In the genomic region with DNA sequence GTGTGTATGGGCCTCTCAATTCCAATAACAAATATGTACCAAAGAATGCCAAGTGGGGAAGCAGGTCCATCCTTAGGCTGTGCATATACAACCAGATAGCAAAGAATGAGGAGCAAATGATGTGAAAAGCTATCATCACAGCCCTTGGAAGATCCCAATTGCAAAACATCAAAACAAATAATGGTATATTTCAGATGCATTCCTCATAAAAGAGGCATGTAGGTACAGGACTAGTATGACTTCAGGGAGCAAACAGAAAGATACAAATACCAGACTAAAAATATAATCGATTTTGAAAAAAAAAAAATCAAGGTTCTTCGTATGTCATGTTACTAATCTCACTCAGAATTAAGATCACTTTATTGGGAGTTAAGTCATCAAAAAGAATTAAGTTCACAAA, we compare ENCODE assay signal across 16 cellular contexts. TPM values are rescaled to one million over a fixed set of nuclear protein-coding genes. Genes with fewer than 3 reads are reported as not detected.
A peak's percentile ranks its signal among the peaks of the same experiment; 100 is the strongest.
DNase-seq lines count a peak whose midpoint lies in the region; ATAC-seq and TF ChIP-seq lines count a peak whose summit lies in the region.
"Had no signal": no experiment of that assay in that cellular context is flagged by ENCODE, and none has a peak within 500 bp of the region (broad histone marks: within the 10 kb centered on the region; RNA-seq: fewer than 3 reads in every experiment).

No MANE protein-coding gene starts in this region.

- peaks cover 11% of the 10 kb centered on the region for H3K36me3 Mint-ChIP-seq in activated T-cell treated with anti-CD3 and anti-CD28 coated beads, Interleukin-2, amount 50 U/mL, for 4 hours (ENCODE audit: insufficient read depth)
- H3K36me3 Mint-ChIP-seq in nephron (ENCODE audit: low read depth): peaks cover 25% of the 10 kb centered on the region
- H3K36me3 Mint-ChIP-seq in neural progenitor cell: peaks cover 13% of the 10 kb centered on the region

- H3K4me1 ChIP-seq in MM.1S (ENCODE audit: low read length): peaks cover 40% of the 10 kb centered on the region
- peaks cover 24% of the 10 kb centered on the region for H3K4me1 ChIP-seq in mammary epithelial cell (ENCODE audit: insufficient read depth, low read length)
- H3K4me1 ChIP-seq in neural progenitor cell: no peaks in the 10 kb centered on the region
- H3K4me1 ChIP-seq: pancreas had no signal

- no peak overlapping the region for H2AFZ ChIP-seq in MM.1S (ENCODE audit: low read length)
- peak overlapping the region; percentile 20 for H2AFZ ChIP-seq in mammary epithelial cell (ENCODE audit: low read depth, low read length)
- H2AFZ ChIP-seq in neural progenitor cell (replicated peaks): no peak overlapping the region

- dilution Hi-C loops in mammary epithelial cell (cut with HindIII; ENCODE audit: low sequenced_read_pairs): no loop called here

- H3K79me2 ChIP-seq in MM.1S (ENCODE audit: low read length) (no peaks in the 10 kb centered on the region), mammary epithelial cell (ENCODE audit: insufficient read depth, low read length) (no peaks in the 10 kb centered on the region), neural progenitor cell (ENCODE audit: low read depth) (no peaks in the 10 kb centered on the region)

- H3K9ac ChIP-seq in MM.1S (ENCODE audit: low read length) (no peak overlapping the region), mammary epithelial cell (ENCODE audit: insufficient read depth, low read length) (no peak overlapping the region), neural progenitor cell (no peak overlapping the region)

- no peak for TF ChIP-seq CTCF in MM.1S (IDR thresholded peaks at IDR 0.05; ENCODE audit: low read length)
- TF ChIP-seq CTCF in mammary epithelial cell (conservative IDR thresholded peaks at IDR 0.05 in 1 of 2, IDR thresholded peaks at IDR 0.05 in 1 of 2; ENCODE audit: extremely low read depth in 1 of 2, insufficient read depth in 1 of 2, low read depth in 1 of 2, low read length in 2 of 2): no peak
- no peak for TF ChIP-seq CTCF in nephron (IDR thresholded peaks at IDR 0.05; ENCODE audit: unreplicated experiment in 3 of 3)
- no peak for TF ChIP-seq CTCF in neural progenitor cell (IDR thresholded peaks at IDR 0.05)

- peak overlapping the region; percentile 50; the same call in 1 of the 2 replicates for H3K27ac ChIP-seq in MM.1S (ENCODE audit: low read length)
- H3K27ac ChIP-seq in mammary epithelial cell (ENCODE audit: insufficient read depth, low read depth, low read length): peak overlapping the region; percentile 95
- H3K27ac ChIP-seq in neural progenitor cell: no peak overlapping the region
- H3K27ac ChIP-seq: pancreas had no signal

- CTCF ChIA-PET in mammary epithelial cell (lab: Charles Lee; ENCODE audit: low non-redundant PET): interaction anchor here (0.6 kb wide), 1 partner anchor 58 kb away, joined by 3 read pairs; no protein-coding TSS in a partner anchor

- intact Hi-C loops in mammary epithelial cell (cut with micrococcal nuclease): no loop called here

- 16% methylated on average over 2 of the region's 2 CpGs for WGBS in mammary epithelial cell (ENCODE audit: low coverage, missing lambda C conversion rate)

- no peaks in the 10 kb centered on the region for H3K9me3 Mint-ChIP-seq in activated T-cell treated with anti-CD3 and anti-CD28 coated beads, Interleukin-2, amount 50 U/mL, for 4 hours
- H3K9me3 Mint-ChIP-seq in nephron: no peaks in the 10 kb centered on the region
- H3K9me3 Mint-ChIP-seq in neural progenitor cell: no peaks in the 10 kb centered on the region

- H3K27me3 ChIP-seq in MM.1S (replicated peaks; ENCODE audit: insufficient read depth, low read length) (no peaks in the 10 kb centered on the region), mammary epithelial cell (ENCODE audit: insufficient read depth, low read length) (no peaks in the 10 kb centered on the region), neural progenitor cell (no peaks in the 10 kb centered on the region)
- H3K27me3 ChIP-seq: pancreas had no signal

- H3K27ac Mint-ChIP-seq in nephron (peak overlapping the region; percentile 79 to 92 (median 89)), neural progenitor cell (no peak overlapping the region)

- BruUV-seq in mammary epithelial cell (replicated peaks; lab: Mats Ljungman, UMichigan): TSS peak; percentile 60

- H4K20me1 ChIP-seq in MM.1S (ENCODE audit: insufficient read depth, low read length): no peaks in the 10 kb centered on the region
- H4K20me1 ChIP-seq in mammary epithelial cell (ENCODE audit: insufficient read depth, low read length): no peaks in the 10 kb centered on the region
- H4K20me1 ChIP-seq in neural progenitor cell (ENCODE audit: low read depth): no peaks in the 10 kb centered on the region

- H3K9me3 ChIP-seq in MM.1S (replicated peaks; ENCODE audit: insufficient read depth, low read length) (no peaks in the 10 kb centered on the region), mammary epithelial cell (replicated peaks; ENCODE audit: insufficient read depth, low read length) (no peaks in the 10 kb centered on the region), neural progenitor cell (ENCODE audit: low read depth) (no peaks in the 10 kb centered on the region)
- H3K9me3 ChIP-seq: pancreas had no signal

- H3K36me3 ChIP-seq in MM.1S (replicated peaks; ENCODE audit: insufficient read depth, low read length) (no peaks in the 10 kb centered on the region), mammary epithelial cell (ENCODE audit: insufficient read depth, low read length) (no peaks in the 10 kb centered on the region), neural progenitor cell (no peaks in the 10 kb centered on the region)

- peaks cover 79% of the 10 kb centered on the region for H3K4me1 Mint-ChIP-seq in activated T-cell treated with anti-CD3 and anti-CD28 coated beads, Interleukin-2, amount 50 U/mL, for 4 hours (ENCODE audit: low read depth)
- peaks cover 51% of the 10 kb centered on the region for H3K4me1 Mint-ChIP-seq in nephron
- H3K4me1 Mint-ChIP-seq in neural progenitor cell: peaks cover 28% of the 10 kb centered on the region

- ATAC-seq in activated T-cell treated with anti-CD3 and anti-CD28 coated beads, Interleukin-2, amount 50 U/mL, for 4 hours: no peak
- no peak for ATAC-seq in GM19452 (IDR thresholded peaks at IDR 0.05; ENCODE audit: unreplicated experiment)

- in situ Hi-C loops in mammary epithelial cell (cut with MboI; ENCODE audit: low sequenced_read_pairs in 2 of 2): no loop called here

- DNase-seq in activated T-cell treated with anti-CD3 and anti-CD28 coated beads, Interleukin-2, amount 50 U/mL, for 4 hours: no peak
- no peak for DNase-seq in activated T-cell treated with anti-CD3 and anti-CD28 coated beads, Interleukin-2, amount 50 U/mL, for 1 hour
- DNase-seq in MM.1S (no peak), mammary epithelial cell (no peak), DMS153 treated with DMSO at 0.1 percent for 48 hours (lab: John Stamatoyannopoulos, UW; ENCODE audit: unreplicated experiment) (no peak), neural progenitor cell (ENCODE audit: low spot score) (no peak)
- DNase-seq: activated CD4-positive, alpha-beta T cell treated with anti-CD3 and anti-CD28 coated beads, Interleukin-2, amount 50 U/mL, for 4 hours; amniotic stem cell; DMS 273 treated with DMSO at 0.1 percent for 48 hours; H7; Karpas-422; NCI-H1694 treated with DMSO at 0.1 percent for 48 hours; NCI-H526 treated with DMSO at 0.1 percent for 48 hours; pancreas had no signal

- peak overlapping the region; percentile 9; the same call in 1 of the 2 replicates for H3K4me3 ChIP-seq in MM.1S (ENCODE audit: low read length)
- peak overlapping the region in 1 of 3 experiments; percentile 12 for H3K4me3 ChIP-seq in mammary epithelial cell (replicated peaks in 1 of 3; ENCODE audit: insufficient read depth in 1 of 3, low read depth in 2 of 3, low read length in 3 of 3)
- no peak overlapping the region for H3K4me3 ChIP-seq in neural progenitor cell
- H3K4me3 ChIP-seq: pancreas had no signal

- H3K4me2 ChIP-seq in MM.1S (ENCODE audit: low read depth, low read length) (peak overlapping the region; percentile 54), mammary epithelial cell (ENCODE audit: insufficient read depth, low read depth, low read length) (peak overlapping the region; percentile 50), neural progenitor cell (no peak overlapping the region)

- H3F3A ChIP-seq in MM.1S (ENCODE audit: insufficient read depth, low read length) (peaks cover 7% of the 10 kb centered on the region; the same call in 1 of the 2 replicates), neural progenitor cell (ENCODE audit: low read depth) (peaks cover 5% of the 10 kb centered on the region)

- no peaks in the 10 kb centered on the region for H3K9me2 ChIP-seq in MM.1S (replicated peaks; ENCODE audit: insufficient read depth, low read length)

- peak overlapping the region; percentile 66 for H3K4me3 Mint-ChIP-seq in activated T-cell treated with anti-CD3 and anti-CD28 coated beads, Interleukin-2, amount 50 U/mL, for 4 hours
- H3K4me3 Mint-ChIP-seq in nephron (no peak overlapping the region), neural progenitor cell (no peak overlapping the region)

- H3K27me3 Mint-ChIP-seq in activated T-cell treated with anti-CD3 and anti-CD28 coated beads, Interleukin-2, amount 50 U/mL, for 4 hours (ENCODE audit: low read depth): no peaks in the 10 kb centered on the region
- no peaks in the 10 kb centered on the region for H3K27me3 Mint-ChIP-seq in nephron (ENCODE audit: low read depth)
- no peaks in the 10 kb centered on the region for H3K27me3 Mint-ChIP-seq in neural progenitor cell (ENCODE audit: insufficient read depth, low read depth)

RNA-seq across cellular contexts. Expression of gene SPOCK2, which starts 18.5 kb away (rescaled TPM):
- 10 to 100 TPM; 74.7 to 85.7 (median 83.2) TPM for total RNA-seq in activated T-cell treated with anti-CD3 and anti-CD28 coated beads, Interleukin-2, amount 50 U/mL, for 4 hours
- total RNA-seq in mammary epithelial cell: 10 to 100 TPM in 1 of 2 donors, under 1 TPM in 1; 0.49 to 20.2 TPM
- 0.10 TPM for polyA plus RNA-seq in mammary epithelial cell
- polyA minus RNA-seq in mammary epithelial cell: 0.62 TPM
- 1.9 and 3.2 TPM in 2 replicates for total RNA-seq in neural progenitor cell (ENCODE audit: low replicate concordance)
